8 cellular contexts compared by ENCODE assay signal in the genomic region with DNA sequence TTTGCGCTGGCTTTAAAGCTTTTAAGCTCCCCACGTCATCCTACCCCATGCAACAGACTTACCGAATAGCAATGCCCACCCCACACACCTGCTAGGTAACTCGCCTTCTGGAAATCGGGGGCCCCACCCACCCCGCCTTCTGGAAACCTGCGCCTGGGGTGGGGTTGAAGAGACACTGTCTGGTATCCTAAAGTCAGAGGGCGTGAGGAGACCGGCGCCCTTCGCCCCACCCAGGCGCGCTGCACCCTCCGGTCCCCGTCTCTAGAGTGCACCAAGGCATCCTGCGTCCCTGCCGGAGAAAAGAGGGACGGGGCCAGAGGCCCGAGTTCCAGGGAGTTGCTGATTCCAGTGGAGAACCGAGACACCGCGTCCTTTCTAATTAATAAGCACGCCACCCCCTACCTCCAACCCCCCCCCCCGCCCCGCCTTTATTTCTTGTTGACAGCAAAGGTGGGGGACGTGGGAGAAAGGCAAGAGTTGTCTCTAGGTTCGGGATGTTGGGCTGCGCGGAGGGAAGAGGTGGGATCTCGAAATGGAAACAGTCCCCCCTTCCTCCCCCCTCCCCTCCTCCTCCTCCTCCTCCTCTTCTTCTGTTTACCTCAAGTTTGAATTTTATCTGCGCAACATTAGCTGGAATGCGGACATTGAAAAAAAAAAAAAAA.
DNase-seq lines count a peak whose midpoint lies in the region; ATAC-seq and TF ChIP-seq lines count a peak whose summit lies in the region.

No MANE protein-coding gene starts in this region.

- CTCF ChIA-PET in Caco-2 (lab: Charles Lee): interaction anchor here (0.7 to 1.6 kb wide), 7 partner anchors 13 to 434 kb away, joined by 3 to 7 read pairs (median 5); no protein-coding TSS in a partner anchor
- CTCF ChIA-PET in activated CD4-positive, alpha-beta T cell treated with anti-CD3 and anti-CD28 coated beads for 36 hours (lab: Charles Lee): interaction anchor here (0.7 to 1.4 kb wide), 6 partner anchors 14 to 146 kb away, joined by 3 to 5 read pairs (median 4); no protein-coding TSS in a partner anchor

- peaks cover 15% of the 10 kb centered on the region for H3K4me1 Mint-ChIP-seq in Caco-2 (ENCODE audit: low read depth, unreplicated experiment)
- peaks cover 67% of the 10 kb centered on the region for H3K4me1 Mint-ChIP-seq in activated CD4-positive, alpha-beta T cell treated with anti-CD3 and anti-CD28 coated beads for 36 hours

- no peaks in the 10 kb centered on the region for H3K9me3 Mint-ChIP-seq in Caco-2 (ENCODE audit: unreplicated experiment)
- no peaks in the 10 kb centered on the region for H3K9me3 Mint-ChIP-seq in activated CD4-positive, alpha-beta T cell treated with anti-CD3 and anti-CD28 coated beads for 36 hours (ENCODE audit: low read depth)

- peak overlapping the region; percentile 79 for H3K4me3 Mint-ChIP-seq in Caco-2 (ENCODE audit: unreplicated experiment)
- H3K4me3 Mint-ChIP-seq in activated CD4-positive, alpha-beta T cell treated with anti-CD3 and anti-CD28 coated beads for 36 hours: peak overlapping the region; percentile 95

- H3K27ac Mint-ChIP-seq in Caco-2 (ENCODE audit: unreplicated experiment): peak overlapping the region; percentile 87
- H3K27ac Mint-ChIP-seq in activated CD4-positive, alpha-beta T cell treated with anti-CD3 and anti-CD28 coated beads for 36 hours: peak overlapping the region; percentile 97

- 0% methylated on average over 22 of the region's 32 CpGs for WGBS in right lobe of liver (ENCODE audit: insufficient coverage, low coverage, low lambda C conversion rate, missing lambda C conversion rate)

- no peak for TF ChIP-seq POLR2A in right lobe of liver (IDR thresholded peaks at IDR 0.05)

- TF ChIP-seq CTCF in Caco-2 (IDR thresholded peaks at IDR 0.05; ENCODE audit: insufficient read depth in 1 of 2, low read depth in 1 of 2, low read length in 1 of 2, severe bottlenecking in 1 of 2, unreplicated experiment in 1 of 2): no peak
- TF ChIP-seq CTCF in right lobe of liver (IDR thresholded peaks at IDR 0.05): no peak

- H3K4me1 ChIP-seq in Caco-2: peaks cover 20% of the 10 kb centered on the region
- peaks cover 0 to 45% (median 6%) of the 10 kb centered on the region in 4 donors for H3K4me1 ChIP-seq in right lobe of liver

- peaks cover 7% of the 10 kb centered on the region for H3K27me3 Mint-ChIP-seq in Caco-2 (ENCODE audit: insufficient read depth, unreplicated experiment)
- no peaks in the 10 kb centered on the region for H3K27me3 Mint-ChIP-seq in activated CD4-positive, alpha-beta T cell treated with anti-CD3 and anti-CD28 coated beads for 36 hours

- intact Hi-C loops in Caco-2 (cut with micrococcal nuclease; ENCODE audit: unreplicated experiment): loop anchor here (5.0 to 10.0 kb wide), 3 partner anchors 40 to 318 kb away; a partner anchor contains a TSS
- intact Hi-C loops in activated CD4-positive, alpha-beta T cell treated with anti-CD3 and anti-CD28 coated beads for 36 hours (cut with DNase I, micrococcal nuclease): loop anchor here (1.0 to 10.0 kb wide), 14 partner anchors 38 to 1882 kb away; a partner anchor contains a TSS
- intact Hi-C loops in right lobe of liver (cut with DNase I): no loop called here

- H3K27me3 ChIP-seq in Caco-2 (replicated peaks; ENCODE audit: control insufficient read depth, insufficient read depth, low read length) (0 out of 2 replicates have a peak, but pooled peaks cover 1% of the 10 kb centered on the region), right lobe of liver (no peaks in the 10 kb centered on the region)

- H3K9me3 ChIP-seq in Caco-2 (no peaks in the 10 kb centered on the region), KOPT-K1 (ENCODE audit: insufficient read depth, low read length, poor library complexity, severe bottlenecking) (no peaks in the 10 kb centered on the region), right lobe of liver (no peaks in the 10 kb centered on the region)

- no TSS peak for BruUV-seq in Caco-2 (replicated peaks; lab: Mats Ljungman, UMichigan)

- H3K4me3 ChIP-seq in Caco-2 (ENCODE audit: low read depth, low read length) (peak overlapping the region; percentile 73), right lobe of liver (peak overlapping the region; percentile 63 to 95 (median 88))

- no peaks in the 10 kb centered on the region for H3K36me3 ChIP-seq in Caco-2 (ENCODE audit: control insufficient read depth, insufficient read depth, low read length)
- H3K36me3 ChIP-seq in KOPT-K1 (ENCODE audit: insufficient read depth, low read length): no peaks in the 10 kb centered on the region
- H3K36me3 ChIP-seq in right lobe of liver: no peaks in the 10 kb centered on the region

- H3K27ac ChIP-seq in KOPT-K1 (ENCODE audit: low read depth, low read length, poor library complexity, severe bottlenecking) (peak overlapping the region; percentile 55), right lobe of liver (peak overlapping the region; percentile 99 to 100 (median 99))

- peaks cover 6% of the 10 kb centered on the region for H3K36me3 Mint-ChIP-seq in Caco-2 (ENCODE audit: insufficient read depth, unreplicated experiment)
- H3K36me3 Mint-ChIP-seq in activated CD4-positive, alpha-beta T cell treated with anti-CD3 and anti-CD28 coated beads for 36 hours (ENCODE audit: low read depth): peaks cover 22% of the 10 kb centered on the region

- DNase-seq in Caco-2: peak; percentile 50 to 55
- DNase-seq in activated CD4-positive, alpha-beta T cell treated with anti-CD3 and anti-CD28 coated beads for 36 hours: peak; percentile 63
- peak; percentile 48 for DNase-seq in cerebellum (ENCODE audit: low spot score)
- DNase-seq in right lobe of liver: peak; percentile 51 to 70 (median 63)
- DNase-seq in stimulated activated CD8-positive, alpha-beta memory T cell treated with anti-CD3 and anti-CD28 coated beads, Interleukin-4, amount 100 ng/mL, for 24 hours (ENCODE audit: low read depth): peak; percentile 37
- DNase-seq in retina: no peak

- POLR2A ChIA-PET in Caco-2 (lab: Charles Lee): no interaction called here
- POLR2A ChIA-PET in activated CD4-positive, alpha-beta T cell treated with anti-CD3 and anti-CD28 coated beads for 36 hours (lab: Charles Lee): interaction anchor here (0.6 to 3.0 kb wide), 11 partner anchors 9 to 285 kb away, joined by 3 to 12 read pairs (median 4); no protein-coding TSS in a partner anchor

- peak; percentile 16 for ATAC-seq in activated CD4-positive, alpha-beta T cell treated with anti-CD3 and anti-CD28 coated beads for 36 hours
- ATAC-seq in right lobe of liver (peak; percentile 13 to 39 (median 26)), GM18498 (IDR thresholded peaks at IDR 0.05; ENCODE audit: unreplicated experiment) (no peak)

Comparison
In these comparisons a context has a peak if more than half of its experiments do, and no peak if none do; other contexts are left out.
1. intact Hi-C loops: an anchor here in Caco-2 (5.0 to 10.0 kb wide) and activated CD4-positive, alpha-beta T cell treated with anti-CD3 and anti-CD28 coated beads for 36 hours (1.0 to 10.0 kb wide); none called in right lobe of liver.